ENCODE assay signal across 1 cellular context in the genomic region with DNA sequence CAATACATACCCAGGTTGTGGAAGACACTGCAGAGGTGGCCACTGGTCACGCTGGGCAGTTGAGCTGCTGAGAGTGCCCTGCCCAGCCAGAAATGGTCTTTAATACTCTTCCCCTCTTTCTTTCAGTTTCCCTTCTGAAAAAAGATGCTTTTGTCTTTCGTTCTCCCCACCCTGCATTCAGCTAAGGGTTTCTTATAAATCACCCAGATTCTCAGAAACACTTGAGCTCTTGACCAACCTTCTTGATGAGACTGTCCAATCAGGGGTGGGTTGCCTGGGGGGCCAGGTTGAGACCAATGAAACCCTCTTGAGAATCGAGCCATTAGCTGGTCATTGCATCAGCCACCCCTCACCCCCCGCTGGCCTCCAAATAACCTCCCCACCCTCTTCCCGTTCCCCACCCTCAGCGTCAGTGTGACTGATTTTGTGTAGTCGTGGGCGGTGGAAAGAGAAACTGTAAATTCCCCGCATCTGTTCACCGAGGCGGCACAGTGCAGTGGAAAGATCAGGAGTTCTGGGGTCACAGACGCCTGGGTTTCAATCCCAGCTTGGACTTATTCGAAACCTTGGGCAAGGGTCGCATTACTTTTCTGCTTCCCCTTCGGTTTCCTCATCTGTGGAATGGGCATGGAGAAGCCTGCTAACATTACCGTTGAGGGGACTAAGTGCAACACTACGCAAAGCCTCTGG.
TF ChIP-seq lines count a peak whose summit lies in the region.

No MANE protein-coding gene starts in this region.

TF ChIP-seq in A549, 52 proteins besides CTCF, POLR2A, EP300 and RAD21 (continued from another document):
- TF ChIP-seq, protein P1, sequence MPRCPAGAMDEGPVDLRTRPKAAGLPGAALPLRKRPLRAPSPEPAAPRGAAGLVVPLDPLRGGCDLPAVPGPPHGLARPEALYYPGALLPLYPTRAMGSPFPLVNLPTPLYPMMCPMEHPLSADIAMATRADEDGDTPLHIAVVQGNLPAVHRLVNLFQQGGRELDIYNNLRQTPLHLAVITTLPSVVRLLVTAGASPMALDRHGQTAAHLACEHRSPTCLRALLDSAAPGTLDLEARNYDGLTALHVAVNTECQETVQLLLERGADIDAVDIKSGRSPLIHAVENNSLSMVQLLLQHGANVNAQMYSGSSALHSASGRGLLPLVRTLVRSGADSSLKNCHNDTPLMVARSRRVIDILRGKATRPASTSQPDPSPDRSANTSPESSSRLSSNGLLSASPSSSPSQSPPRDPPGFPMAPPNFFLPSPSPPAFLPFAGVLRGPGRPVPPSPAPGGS (IDR thresholded peaks at IDR 0.05) = no peak
- TF ChIP-seq, protein P2, sequence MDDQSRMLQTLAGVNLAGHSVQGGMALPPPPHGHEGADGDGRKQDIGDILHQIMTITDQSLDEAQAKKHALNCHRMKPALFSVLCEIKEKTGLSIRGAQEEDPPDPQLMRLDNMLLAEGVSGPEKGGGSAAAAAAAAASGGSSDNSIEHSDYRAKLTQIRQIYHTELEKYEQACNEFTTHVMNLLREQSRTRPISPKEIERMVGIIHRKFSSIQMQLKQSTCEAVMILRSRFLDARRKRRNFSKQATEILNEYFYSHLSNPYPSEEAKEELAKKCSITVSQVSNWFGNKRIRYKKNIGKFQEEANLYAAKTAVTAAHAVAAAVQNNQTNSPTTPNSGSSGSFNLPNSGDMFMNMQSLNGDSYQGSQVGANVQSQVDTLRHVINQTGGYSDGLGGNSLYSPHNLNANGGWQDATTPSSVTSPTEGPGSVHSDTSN (IDR thresholded peaks at IDR 0.05) = no peak
- TF ChIP-seq FOSL2 (IDR thresholded peaks at IDR 0.05) (no peak), FOSL2 (CRISPR knock-in tag; IDR thresholded peaks at IDR 0.05) (no peak), HOXB13 (CRISPR knock-in tag; IDR thresholded peaks at IDR 0.05; ENCODE audit: low read depth) (no peak), ZC3H11A (IDR thresholded peaks at IDR 0.05) (no peak), ZSCAN20 (CRISPR knock-in tag; IDR thresholded peaks at IDR 0.05) (no peak), ZNF302 (CRISPR knock-in tag; IDR thresholded peaks at IDR 0.05) (no peak), RCOR1 (IDR thresholded peaks at IDR 0.05; ENCODE audit: low read depth, low read length) (no peak), HOXA7 (CRISPR knock-in tag; IDR thresholded peaks at IDR 0.05) (no peak), POLR2AphosphoS2 (conservative IDR thresholded peaks at IDR 0.05; ENCODE audit: low read length) (no peak), HDAC2 (IDR thresholded peaks at IDR 0.05) (no peak), RARB (CRISPR knock-in tag; IDR thresholded peaks at IDR 0.05) (no peak)
TF ChIP-seq in A549: peak in this region for 0.
